Comparison of ENCODE assay signal across 21 cellular contexts in genomic region chr20:51828762-51829161, GRCh38. TPM values are rescaled to one million over a fixed set of nuclear protein-coding genes. Genes with fewer than 3 reads are reported as not detected.
DNase-seq lines count a peak whose midpoint lies in the region; ATAC-seq and TF ChIP-seq lines count a peak whose summit lies in the region.
"Had no signal": no experiment of that assay in that cellular context is flagged by ENCODE, and none has a peak within 500 bp of the region (broad histone marks: within the 10 kb centered on the region; RNA-seq: fewer than 3 reads in every experiment).

No MANE protein-coding gene starts in this region.

- no peaks in the 10 kb centered on the region for H3K36me3 Mint-ChIP-seq in HFFc6 (ENCODE audit: low read depth)
- H3K36me3 Mint-ChIP-seq in effector memory CD8-positive, alpha-beta T cell (ENCODE audit: insufficient read depth): peaks cover 3% of the 10 kb centered on the region

- H3K4me1 ChIP-seq in mesendoderm (ENCODE audit: control insufficient read depth, low read depth, low read length): no peaks in the 10 kb centered on the region
- H3K4me1 ChIP-seq: esophagus muscularis mucosa, gastroesophageal sphincter, left lung had no signal

- H3K56ac ChIP-seq in mesendoderm (ENCODE audit: low read length): peak overlapping the region; percentile 73

- no peak overlapping the region for H2BK15ac ChIP-seq in mesendoderm (replicated peaks; ENCODE audit: low read depth)

- H3K27me3 ChIP-seq in brain microvascular endothelial cell (replicated peaks) (no peaks in the 10 kb centered on the region), mesendoderm (ENCODE audit: insufficient read depth, low read length, poor library complexity) (no peaks in the 10 kb centered on the region)
- H3K27me3 ChIP-seq: esophagus muscularis mucosa, left lung had no signal

- no peak overlapping the region for H2BK5ac ChIP-seq in mesendoderm (ENCODE audit: low read length)

- ATAC-seq in GM19463 (IDR thresholded peaks at IDR 0.05; ENCODE audit: unreplicated experiment) (no peak), SK-N-SH treated with all-trans-retinoic acid at 6 μM for 48 hours (no peak)
- ATAC-seq in effector memory CD8-positive, alpha-beta T cell (replicated peaks): no peak
- ATAC-seq: gastroesophageal sphincter, left lung had no signal

- no CpG with 5 or more reads among the region's 7 CpGs for WGBS in mesendoderm (ENCODE audit: extremely low coverage, insufficient coverage, low lambda C conversion rate)

- H3K79me2 ChIP-seq in mesendoderm (ENCODE audit: control insufficient read depth, insufficient read depth, low read length): no peaks in the 10 kb centered on the region

- DNase-seq in CD1c-positive myeloid dendritic cell (ENCODE audit: extremely low spot score): peak; percentile 28
- no peak for DNase-seq in HFFc6
- DNase-seq in brain microvascular endothelial cell: peak; percentile 6
- DNase-seq in mesendoderm: no peak
- no peak for DNase-seq in stimulated activated naive CD4-positive, alpha-beta T cell treated with Interleukin-2 at 50 U/mL for 16 hours (lab: John Stamatoyannopoulos, UW)
- no peak for DNase-seq in effector memory CD8-positive, alpha-beta T cell
- DNase-seq: CD4-positive, alpha-beta T cell; DMS79 treated with DMSO at 0.1 percent for 48 hours; GM23248; NCI-H1436 treated with DMSO at 0.1 percent for 48 hours; NCI-H2171 treated with DMSO at 0.1 percent for 48 hours; NCI-H774; nucleus accumbens; stimulated activated CD8-positive, alpha-beta memory T cell treated with anti-CD3 and anti-CD28 coated beads, Interleukin-4, amount 100 ng/mL, for 48 hours; T-helper 9 cell had no signal

- H3K23ac ChIP-seq in mesendoderm (ENCODE audit: low read length): no peak overlapping the region

- peak overlapping the region; percentile 33 for H3K18ac ChIP-seq in mesendoderm (ENCODE audit: low read length)

- no peaks in the 10 kb centered on the region for H3K79me1 ChIP-seq in mesendoderm (ENCODE audit: low read length)

- no peak overlapping the region for H3K4me2 ChIP-seq in mesendoderm (ENCODE audit: low read length)

- H3K9me3 Mint-ChIP-seq in HFFc6: no peaks in the 10 kb centered on the region
- H3K9me3 Mint-ChIP-seq in effector memory CD8-positive, alpha-beta T cell: no peaks in the 10 kb centered on the region
- H3K9me3 Mint-ChIP-seq: CD4-positive, alpha-beta T cell had no signal

- no peak overlapping the region for H3K27ac Mint-ChIP-seq in HFFc6
- H3K27ac Mint-ChIP-seq in effector memory CD8-positive, alpha-beta T cell: no peak overlapping the region
- H3K27ac Mint-ChIP-seq: CD4-positive, alpha-beta T cell had no signal

- no peak overlapping the region for H2AK5ac ChIP-seq in mesendoderm (ENCODE audit: low read length)

- H3K4ac ChIP-seq in mesendoderm (ENCODE audit: low read depth, low read length): no peak overlapping the region

- H3K36me3 ChIP-seq in brain microvascular endothelial cell (replicated peaks) (no peaks in the 10 kb centered on the region), mesendoderm (ENCODE audit: control insufficient read depth, insufficient read depth, low read length) (no peaks in the 10 kb centered on the region)
- H3K36me3 ChIP-seq: esophagus muscularis mucosa, gastroesophageal sphincter, left lung had no signal

- H4K8ac ChIP-seq in mesendoderm (ENCODE audit: low read depth, low read length): no peak overlapping the region

- H4K5ac ChIP-seq in mesendoderm (ENCODE audit: low read length): no peak overlapping the region

- H2BK120ac ChIP-seq in mesendoderm (ENCODE audit: low read depth, low read length): no peak overlapping the region

- H3K4me3 ChIP-seq in brain microvascular endothelial cell (ENCODE audit: low read depth, low read length) (no peak overlapping the region), mesendoderm (ENCODE audit: low read length) (no peak overlapping the region)
- H3K4me3 ChIP-seq: esophagus muscularis mucosa, gastroesophageal sphincter, GM23248, left lung, SK-N-MC had no signal

- H3K27me3 Mint-ChIP-seq in HFFc6 (ENCODE audit: insufficient read depth): peaks cover 1% of the 10 kb centered on the region
- H3K27me3 Mint-ChIP-seq in effector memory CD8-positive, alpha-beta T cell: peaks cover 0 to 6% of the 10 kb centered on the region in 2 donors

- TF ChIP-seq CTCF in HFFc6 (IDR thresholded peaks at IDR 0.05): no peak
- no peak for TF ChIP-seq CTCF in brain microvascular endothelial cell (IDR thresholded peaks at IDR 0.05; ENCODE audit: low read depth, low read length, missing control alignments)

- H3K27ac ChIP-seq in brain microvascular endothelial cell: no peak overlapping the region
- H3K27ac ChIP-seq in mesendoderm (ENCODE audit: low read depth, low read length): no peak overlapping the region
- H3K27ac ChIP-seq: esophagus muscularis mucosa, gastroesophageal sphincter, GM23248, left lung, SK-N-MC had no signal

- peak overlapping the region; percentile 2; the same call in 1 of the 2 replicates for H3K4me3 Mint-ChIP-seq in HFFc6
- H3K4me3 Mint-ChIP-seq in effector memory CD8-positive, alpha-beta T cell: no peak overlapping the region
- H3K4me3 Mint-ChIP-seq: CD4-positive, alpha-beta T cell had no signal

- H3K4me1 Mint-ChIP-seq in HFFc6 (ENCODE audit: low read depth): peaks cover 11% of the 10 kb centered on the region
- H3K4me1 Mint-ChIP-seq in effector memory CD8-positive, alpha-beta T cell (ENCODE audit: low read depth in 2 of 2): peaks cover 4% of the 10 kb centered on the region in 2 donors

- H3K9ac ChIP-seq in mesendoderm (ENCODE audit: low read length): peak overlapping the region; percentile 19
- H3K9ac ChIP-seq: GM23248 had no signal

- in situ Hi-C loops in brain microvascular endothelial cell (cut with HindIII; ENCODE audit: low pct_ligation_motif_present, low sequenced_read_pairs): no loop called here

TF ChIP-seq in SK-N-SH treated with all-trans-retinoic acid at 6 μM for 48 hours, 23 proteins besides CTCF, POLR2A, EP300 and RAD21 (continues in another document):
- no peak for TF ChIP-seq ESRRG (CRISPR knock-in tag; IDR thresholded peaks at IDR 0.05)
- no peak for TF ChIP-seq ZNF565 (CRISPR knock-in tag; conservative IDR thresholded peaks at IDR 0.05; ENCODE audit: low read depth)
- TF ChIP-seq CREB5 (CRISPR knock-in tag; IDR thresholded peaks at IDR 0.05; ENCODE audit: low read depth): no peak
- no peak for TF ChIP-seq CSDC2 (CRISPR knock-in tag; IDR thresholded peaks at IDR 0.05)
- TF ChIP-seq POU6F1 (CRISPR knock-in tag; IDR thresholded peaks at IDR 0.05; ENCODE audit: borderline replicate concordance, low read depth): no peak
- TF ChIP-seq PPARA (CRISPR knock-in tag; IDR thresholded peaks at IDR 0.05; ENCODE audit: borderline replicate concordance): no peak
- no peak for TF ChIP-seq ZNF8 (CRISPR knock-in tag; IDR thresholded peaks at IDR 0.05)
- TF ChIP-seq CSRNP3 (CRISPR knock-in tag; IDR thresholded peaks at IDR 0.05): no peak
- no peak for TF ChIP-seq BACH2 (CRISPR knock-in tag; IDR thresholded peaks at IDR 0.05; ENCODE audit: borderline replicate concordance)
- TF ChIP-seq GLIS3 (CRISPR knock-in tag; IDR thresholded peaks at IDR 0.05): no peak

RNA-seq across cellular contexts. Expression of gene SALL4, which starts 26.4 kb away (rescaled TPM):
- total RNA-seq in HFFc6 (2021; fragmentation: NEBNext Ultra II Directional; extraction: Animal tissue kit (Norgen Biotek cat#: 25700)): under 1 TPM; 0.29 to 0.81 (median 0.36) TPM
- 92.3 TPM for polyA plus RNA-seq in mesendoderm (2013, experiment 1 of 2)
- 94.0 TPM for polyA plus RNA-seq in mesendoderm (2013, experiment 2 of 2)
- total RNA-seq: esophagus muscularis mucosa, gastroesophageal sphincter, GM23248 had no signal
- polyA plus RNA-seq: GM23248 had no signal

Comparison
In these comparisons a context has a peak if more than half of its experiments do, and no peak if none do; other contexts are left out.
1. DNase-seq: peak in CD1c-positive myeloid dendritic cell (single experiment) and brain microvascular endothelial cell (single experiment); none in HFFc6 (single experiment), mesendoderm (single experiment), stimulated activated naive CD4-positive, alpha-beta T cell treated with Interleukin-2 at 50 U/mL for 16 hours (single experiment) and effector memory CD8-positive, alpha-beta T cell (0 of 3).